18 cellular contexts compared by ENCODE assay signal in genomic region chr17:80129006-80129565, GRCh38. TPM values are rescaled to one million over a fixed set of nuclear protein-coding genes. Genes with fewer than 3 reads are reported as not detected.
"Had no signal": no experiment of that assay in that cellular context is flagged by ENCODE, and none has a peak within 500 bp of the region (broad histone marks: within the 10 kb centered on the region; RNA-seq: fewer than 3 reads in every experiment).

No MANE protein-coding gene starts in this region.

- H3K4me1 Mint-ChIP-seq: natural killer cell had no signal

- H3K9me3 ChIP-seq: right atrium auricular region, tibial artery, uterus had no signal

- H3K27ac Mint-ChIP-seq: activated naive CD8-positive, alpha-beta T cell treated with anti-CD3 and anti-CD28 coated beads for 36 hours; dendritic cell treated with granulocyte-macrophage colony-stimulating factor and Interleukin-4, amounts not matched to agents 40 ng/mL and 50 ng/mL, for 4 days; natural killer cell; progenitor cell of endocrine pancreas had no signal

- H3K4me3 ChIP-seq: right atrium auricular region, skin epidermis, tibial artery, uterus had no signal

- H3K36me3 Mint-ChIP-seq: natural killer cell had no signal

- H3K27ac ChIP-seq: brain microvascular endothelial cell, right atrium auricular region, skin epidermis, tibial artery, uterus had no signal

- H3K4me3 Mint-ChIP-seq: activated naive CD8-positive, alpha-beta T cell treated with anti-CD3 and anti-CD28 coated beads for 36 hours; dendritic cell treated with granulocyte-macrophage colony-stimulating factor and Interleukin-4, amounts not matched to agents 40 ng/mL and 50 ng/mL, for 4 days; natural killer cell had no signal

- H3K4me1 ChIP-seq: right atrium auricular region, uterus had no signal

- ATAC-seq: activated CD4-positive, CD25-positive, alpha-beta regulatory T cell treated with anti-CD3 and anti-CD28 coated beads, Interleukin-2, amount 50 U/mL, for 24 hours; left lobe of liver; natural killer cell had no signal

- H3K27me3 ChIP-seq: brain microvascular endothelial cell, right atrium auricular region, uterus had no signal

- DNase-seq: activated CD4-positive, alpha-beta T cell treated with anti-CD3 and anti-CD28 coated beads, Interleukin-2, amount 50 U/mL, for 48 hours; activated naive CD8-positive, alpha-beta T cell treated with anti-CD3 and anti-CD28 coated beads for 36 hours; activated T-cell treated with anti-CD3 and anti-CD28 coated beads, Interleukin-2, amount 50 U/mL, for 48 hours; brain microvascular endothelial cell; cerebellar nuclear complex; effector memory CD4-positive, alpha-beta T cell; hippocampal formation; natural killer cell; stimulated activated CD4-positive, alpha-beta T cell treated with anti-CD3 and anti-CD28 coated beads, Interleukin-4, amount 100 ng/mL, for 24 hours; stimulated activated naive CD4-positive, alpha-beta T cell; tibial artery; uterus had no signal

- H3K9me3 Mint-ChIP-seq: activated naive CD8-positive, alpha-beta T cell treated with anti-CD3 and anti-CD28 coated beads for 36 hours; dendritic cell treated with granulocyte-macrophage colony-stimulating factor and Interleukin-4, amounts not matched to agents 40 ng/mL and 50 ng/mL, for 4 days; natural killer cell had no signal

- H3K36me3 ChIP-seq: uterus had no signal

RNA-seq across cellular contexts. Expression of gene CARD14, which starts 40.7 kb away (rescaled TPM):
- total RNA-seq: activated naive CD8-positive, alpha-beta T cell treated with anti-CD3 and anti-CD28 coated beads for 36 hours; progenitor cell of endocrine pancreas; right atrium auricular region had no signal
